Comparison of ENCODE assay signal across 27 cellular contexts in genomic region chr12:12086975-12087692, GRCh38. TPM values are rescaled to one million over a fixed set of nuclear protein-coding genes. Genes with fewer than 3 reads are reported as not detected.
DNase-seq lines count a peak whose midpoint lies in the region; ATAC-seq, FAIRE-seq and TF ChIP-seq lines count a peak whose summit lies in the region.
"Had no signal": no experiment of that assay in that cellular context is flagged by ENCODE, and none has a peak within 500 bp of the region (broad histone marks: within the 10 kb centered on the region; RNA-seq: fewer than 3 reads in every experiment).

No MANE protein-coding gene starts in this region.

- no peak overlapping the region for H2BK5ac ChIP-seq in trophoblast cell (ENCODE audit: low read depth, low read length, poor library complexity)

- H3K36me3 ChIP-seq in HUES6 (ENCODE audit: control insufficient read depth, insufficient read depth, low read length) (no peaks in the 10 kb centered on the region), bronchial epithelial cell (ENCODE audit: control insufficient read depth, insufficient read depth, low read length) (no peaks in the 10 kb centered on the region), trophoblast cell (ENCODE audit: control insufficient read depth in 1 of 2, insufficient read depth in 2 of 2, low read length in 2 of 2) (no peaks in the 10 kb centered on the region)
- H3K36me3 ChIP-seq: vagina had no signal

- no peak overlapping the region for H4K12ac ChIP-seq in trophoblast cell (ENCODE audit: low read depth, low read length)

- H3K23ac ChIP-seq in trophoblast cell (ENCODE audit: low read length): no peak overlapping the region

- no CpG with 5 or more reads among the region's 9 CpGs for WGBS in trophoblast cell (ENCODE audit: extremely low coverage, insufficient coverage, insufficient read length)

- no peak overlapping the region for H3K4me2 ChIP-seq in trophoblast cell (ENCODE audit: low read length)
- H3K4me2 ChIP-seq: KMS-11 had no signal

- H3K9ac ChIP-seq in HUES6 (ENCODE audit: low read length): peak overlapping the region; percentile 7
- H3K9ac ChIP-seq in trophoblast cell (ENCODE audit: low read length): no peak overlapping the region
- H3K9ac ChIP-seq: KMS-11 had no signal

- no peak for DNase-seq in bronchial epithelial cell (ENCODE audit: low read depth)
- DNase-seq in iPS-NIHi7 (ENCODE audit: extremely low spot score): peak; percentile 65
- DNase-seq in trophoblast cell: no peak
- no peak for DNase-seq in anterior cingulate cortex (lab: John Stamatoyannopoulos, UW)
- no peak for DNase-seq in NCI-H1436 treated with DMSO at 0.1 percent for 48 hours (lab: John Stamatoyannopoulos, UW)
- DNase-seq: activated B cell treated with CpG ODN at 0.5 μM for 24 hours; activated CD4-positive, alpha-beta T cell treated with anti-CD3 and anti-CD28 coated beads, Interleukin-2, amount 50 U/mL, for 4 hours; activated naive CD8-positive, alpha-beta T cell treated with anti-CD3 and anti-CD28 coated beads for 36 hours; Calu3; DND-41; effector CD8-positive, alpha-beta T cell; foreskin melanocyte; NCI-H510A; SIG-M5; small intestine; stimulated activated CD4-positive, alpha-beta T cell treated with anti-CD3 and anti-CD28 coated beads, Interleukin-2, amount 100 ng/mL, for 24 hours had no signal

- H2AFZ ChIP-seq in trophoblast cell (ENCODE audit: insufficient read depth, low read length, poor library complexity): no peak overlapping the region

- peak; percentile 47 for FAIRE-seq in bronchial epithelial cell (lab: Jason Lieb, UNC)
- FAIRE-seq: GM12878, small intestine had no signal

- H3K79me2 ChIP-seq in trophoblast cell (ENCODE audit: control insufficient read depth, insufficient read depth, low read length, poor library complexity): no peaks in the 10 kb centered on the region

- H3K27me3 ChIP-seq in HUES6 (ENCODE audit: control insufficient read depth, insufficient read depth, low read length): no peaks in the 10 kb centered on the region
- peaks cover 3% of the 10 kb centered on the region for H3K27me3 ChIP-seq in bronchial epithelial cell (ENCODE audit: control insufficient read depth, insufficient read depth, low read length)
- no peaks in the 10 kb centered on the region for H3K27me3 ChIP-seq in trophoblast cell (ENCODE audit: insufficient read depth, low read length)
- H3K27me3 ChIP-seq: vagina had no signal

- H2AK5ac ChIP-seq in trophoblast cell (ENCODE audit: low read length): no peak overlapping the region

- H2BK12ac ChIP-seq in trophoblast cell (ENCODE audit: low read length): peak overlapping the region; percentile 23

- H3K27ac ChIP-seq in HUES6 (ENCODE audit: low read depth, low read length) (peak overlapping the region; percentile 63), trophoblast cell (ENCODE audit: low read depth, low read length) (no peak overlapping the region)
- H3K27ac ChIP-seq: C4-2B, KMS-11, vagina had no signal

- peaks cover 30% of the 10 kb centered on the region for H3K27me3 Mint-ChIP-seq in stimulated activated memory B cell treated with anti-CD40 and anti-IgM and Interleukin-4, amounts not matched to agents 10 μg/mL and 1 μg/mL and 100 μg/mL, for 72 hours

- H3K27ac Mint-ChIP-seq in stimulated activated memory B cell treated with anti-CD40 and anti-IgM and Interleukin-4, amounts not matched to agents 10 μg/mL and 1 μg/mL and 100 μg/mL, for 72 hours: no peak overlapping the region
- H3K27ac Mint-ChIP-seq: activated B cell treated with CpG ODN at 0.5 μM for 24 hours; activated naive CD8-positive, alpha-beta T cell treated with anti-CD3 and anti-CD28 coated beads for 36 hours; activated T-helper 2 cell treated with anti-CD3 and anti-CD28 coated beads, Interferon-gamma antibody, Interleukin-2, Interleukin-4, amounts not matched to agents 10 μg/mL and 5 μg/mL and 100 μg/mL, durations not matched to agents 14 hours and 24 hours and 36 hours had no signal

- H4K8ac ChIP-seq in trophoblast cell (ENCODE audit: low read depth, low read length): no peak overlapping the region

- H3K4me3 ChIP-seq in HUES6 (ENCODE audit: low read depth, low read length): peak overlapping the region; percentile 16
- H3K4me3 ChIP-seq in bronchial epithelial cell (ENCODE audit: low read depth, low read length): no peak overlapping the region
- H3K4me3 ChIP-seq in trophoblast cell (ENCODE audit: low read depth, low read length): no peak overlapping the region
- H3K4me3 ChIP-seq: GM12878, vagina had no signal

- H3K36me3 Mint-ChIP-seq in stimulated activated memory B cell treated with anti-CD40 and anti-IgM and Interleukin-4, amounts not matched to agents 10 μg/mL and 1 μg/mL and 100 μg/mL, for 72 hours: no peaks in the 10 kb centered on the region
- H3K36me3 Mint-ChIP-seq: activated naive CD8-positive, alpha-beta T cell treated with anti-CD3 and anti-CD28 coated beads for 36 hours had no signal

- H4K91ac ChIP-seq in trophoblast cell (ENCODE audit: low read depth, low read length): no peak overlapping the region

- ATAC-seq in stimulated activated memory B cell treated with anti-CD40 and anti-IgM and Interleukin-4, amounts not matched to agents 10 μg/mL and 1 μg/mL and 100 μg/mL, for 72 hours: no peak
- ATAC-seq: esophagus mucosa, GM12878, Panc1 had no signal

- no peak overlapping the region for H2BK120ac ChIP-seq in trophoblast cell (ENCODE audit: insufficient read depth, low read length, poor library complexity)

- TF ChIP-seq CTCF in bronchial epithelial cell (IDR thresholded peaks at IDR 0.05; ENCODE audit: insufficient read depth, low read length, severe bottlenecking): no peak

- H3K18ac ChIP-seq in trophoblast cell (ENCODE audit: low read length): no peak overlapping the region

- no peaks in the 10 kb centered on the region for H3K4me1 Mint-ChIP-seq in stimulated activated memory B cell treated with anti-CD40 and anti-IgM and Interleukin-4, amounts not matched to agents 10 μg/mL and 1 μg/mL and 100 μg/mL, for 72 hours
- H3K4me1 Mint-ChIP-seq: activated B cell treated with CpG ODN at 0.5 μM for 24 hours; activated naive CD8-positive, alpha-beta T cell treated with anti-CD3 and anti-CD28 coated beads for 36 hours had no signal

- no peaks in the 10 kb centered on the region for H3K9me3 ChIP-seq in HUES6 (ENCODE audit: control insufficient read depth, insufficient read depth, low read depth, low read length)
- H3K9me3 ChIP-seq in trophoblast cell (ENCODE audit: insufficient read depth, low read depth, low read length): no peaks in the 10 kb centered on the region
- H3K9me3 ChIP-seq: vagina had no signal

- no peak overlapping the region for H3K4ac ChIP-seq in trophoblast cell (ENCODE audit: low read depth, low read length)

- H3K4me1 ChIP-seq in HUES6 (ENCODE audit: control insufficient read depth, insufficient read depth, low read length) (peaks cover 34% of the 10 kb centered on the region), trophoblast cell (ENCODE audit: control insufficient read depth in 1 of 2, insufficient read depth in 2 of 2, low read length in 2 of 2) (peaks cover 4 to 7% of the 10 kb centered on the region in 2 experiments)

- H3K4me3 Mint-ChIP-seq in stimulated activated memory B cell treated with anti-CD40 and anti-IgM and Interleukin-4, amounts not matched to agents 10 μg/mL and 1 μg/mL and 100 μg/mL, for 72 hours: no peak overlapping the region
- H3K4me3 Mint-ChIP-seq: activated B cell treated with CpG ODN at 0.5 μM for 24 hours; activated naive CD8-positive, alpha-beta T cell treated with anti-CD3 and anti-CD28 coated beads for 36 hours had no signal

- no peaks in the 10 kb centered on the region for H3K9me3 Mint-ChIP-seq in stimulated activated memory B cell treated with anti-CD40 and anti-IgM and Interleukin-4, amounts not matched to agents 10 μg/mL and 1 μg/mL and 100 μg/mL, for 72 hours
- H3K9me3 Mint-ChIP-seq: activated B cell treated with CpG ODN at 0.5 μM for 24 hours; activated naive CD8-positive, alpha-beta T cell treated with anti-CD3 and anti-CD28 coated beads for 36 hours; activated T-helper 2 cell treated with anti-CD3 and anti-CD28 coated beads, Interferon-gamma antibody, Interleukin-2, Interleukin-4, amounts not matched to agents 10 μg/mL and 5 μg/mL and 100 μg/mL, durations not matched to agents 14 hours and 24 hours and 36 hours had no signal

- H3K14ac ChIP-seq in trophoblast cell (ENCODE audit: low read length): no peak overlapping the region

- no peaks in the 10 kb centered on the region for H3K79me1 ChIP-seq in trophoblast cell (ENCODE audit: low read length)

RNA-seq across cellular contexts. Expression of gene BCL2L14, which starts 16.4 kb away (rescaled TPM):
- under 0.01 TPM in 1 of 2 replicates, not detected in the other for total RNA-seq in bronchial epithelial cell
- polyA plus RNA-seq in trophoblast cell (2013): not detected in 2 replicates
- total RNA-seq: activated B cell treated with CpG ODN at 0.5 μM for 24 hours, kidney epithelial cell, lung microvascular endothelial cell, vagina had no signal
